In genomic region chr1:84973493-84974334, GRCh38 we compare ENCODE assay signal across 9 cellular contexts. TPM values are rescaled to one million over a fixed set of nuclear protein-coding genes. Genes with fewer than 3 reads are reported as not detected.
A peak's percentile ranks its signal among the peaks of the same experiment; 100 is the strongest.
DNase-seq lines count a peak whose midpoint lies in the region; ATAC-seq and TF ChIP-seq lines count a peak whose summit lies in the region.
"Had no signal": no experiment of that assay in that cellular context is flagged by ENCODE, and none has a peak within 500 bp of the region (broad histone marks: within the 10 kb centered on the region; RNA-seq: fewer than 3 reads in every experiment).

No MANE protein-coding gene starts in this region.

- intact Hi-C loops in activated B cell treated with CpG ODN at 0.5 μM for 24 hours (cut with micrococcal nuclease) = no loop called here

- no peak for TF ChIP-seq CTCF in activated B cell treated with CpG ODN at 0.5 μM for 24 hours (IDR thresholded peaks at IDR 0.05)

- H3K4me1 ChIP-seq in HAP-1 = no peaks in the 10 kb centered on the region

- in situ Hi-C loops in HAP-1 (cut with MboI; ENCODE audit: low sequenced_read_pairs) = no loop called here

- H3K9me3 ChIP-seq in HAP-1 = no peaks in the 10 kb centered on the region; the same call in 1 of the 2 replicates

- H3K36me3 ChIP-seq in HAP-1 (replicated peaks) = no peaks in the 10 kb centered on the region; the same call in 1 of the 2 replicates

- H3K4me3 Mint-ChIP-seq in activated B cell treated with CpG ODN at 0.5 μM for 24 hours = no peak overlapping the region

- H3K4me3 ChIP-seq in HAP-1 = no peak overlapping the region
- H3K4me3 ChIP-seq: lung had no signal

- POLR2A ChIA-PET in activated B cell treated with CpG ODN at 0.5 μM for 24 hours (lab: Charles Lee) = no interaction called here

- H3K9me3 Mint-ChIP-seq in activated B cell treated with CpG ODN at 0.5 μM for 24 hours = peaks cover 4% of the 10 kb centered on the region

- H3K36me3 Mint-ChIP-seq in activated B cell treated with CpG ODN at 0.5 μM for 24 hours (ENCODE audit: low read depth) = peaks cover 30% of the 10 kb centered on the region

- peak; percentile 35 for ATAC-seq in GM19043 (IDR thresholded peaks at IDR 0.05; ENCODE audit: low read depth, unreplicated experiment)
- ATAC-seq in HG03039 (IDR thresholded peaks at IDR 0.05; ENCODE audit: unreplicated experiment) = peak; percentile 47
- peak; percentile 29 for ATAC-seq in activated B cell treated with CpG ODN at 0.5 μM for 24 hours (ENCODE audit: low read depth)
- no peak for ATAC-seq in activated CD4-positive, CD25-positive, alpha-beta regulatory T cell treated with anti-CD3 and anti-CD28 coated beads, Interleukin-2, amount 50 U/mL, for 24 hours

- H3K4me1 Mint-ChIP-seq in activated B cell treated with CpG ODN at 0.5 μM for 24 hours = peaks cover 69% of the 10 kb centered on the region

- CTCF ChIA-PET in activated B cell treated with CpG ODN at 0.5 μM for 24 hours (lab: Charles Lee) = interaction anchor here (1.6 to 2.1 kb wide), 3 partner anchors 29 to 54 kb away, joined by 4 to 13 read pairs (median 6); no protein-coding TSS in a partner anchor

- peak overlapping the region; percentile 46 for H3K27ac Mint-ChIP-seq in activated B cell treated with CpG ODN at 0.5 μM for 24 hours

- no peaks in the 10 kb centered on the region for H3K27me3 Mint-ChIP-seq in activated B cell treated with CpG ODN at 0.5 μM for 24 hours

- DNase-seq in DMS79 (lab: John Stamatoyannopoulos, UW) = peak; percentile 90
- DNase-seq in activated B cell treated with CpG ODN at 0.5 μM for 24 hours = no peak
- DNase-seq in NCI-H146 (lab: John Stamatoyannopoulos, UW) = no peak
- DNase-seq in HAP-1 (ENCODE audit: low spot score in 2 of 2) = no peak
- DNase-seq in activated T-cell treated with anti-CD3 and anti-CD28 coated beads, Interleukin-2, amount 50 U/mL, for 1 hour = no peak

- H3K27me3 ChIP-seq in HAP-1 (ENCODE audit: low read depth) = no peaks in the 10 kb centered on the region

RNA-seq across cellular contexts. Expression of gene MCOLN2, which starts 23.2 kb away (rescaled TPM):
- 60.1 and 80.2 TPM in 2 replicates for total RNA-seq in activated B cell treated with CpG ODN at 0.5 μM for 24 hours

Comparison
In these comparisons a context has a peak if more than half of its experiments do, and no peak if none do; other contexts are left out.
1. ATAC-seq: peak in GM19043 (single experiment), HG03039 (single experiment) and activated B cell treated with CpG ODN at 0.5 μM for 24 hours (single experiment); none in activated CD4-positive, CD25-positive, alpha-beta regulatory T cell treated with anti-CD3 and anti-CD28 coated beads, Interleukin-2, amount 50 U/mL, for 24 hours (0 of 2).